8 cellular contexts compared by ENCODE assay signal in genomic region chrX:1391370-1391706, GRCh38. TPM values are rescaled to one million over a fixed set of nuclear protein-coding genes. Genes with fewer than 3 reads are reported as not detected.
A peak's percentile ranks its signal among the peaks of the same experiment; 100 is the strongest.
DNase-seq lines count a peak whose midpoint lies in the region; ATAC-seq and TF ChIP-seq lines count a peak whose summit lies in the region.

No MANE protein-coding gene starts in this region.

- H3K27ac Mint-ChIP-seq in T-helper 17 cell = peak overlapping the region; percentile 94

- WGBS in prostate gland = under 1% methylated on average over 19 of the region's 19 CpGs

- peaks cover 47% of the 10 kb centered on the region for H3K4me1 Mint-ChIP-seq in T-helper 17 cell

- TF ChIP-seq CTCF in foreskin fibroblast (IDR thresholded peaks at IDR 0.05; ENCODE audit: low read depth, low read length) (no peak), prostate gland (IDR thresholded peaks at IDR 0.05) (no peak)

- peak; percentile 84 to 92 for DNase-seq in stimulated activated CD4-positive, alpha-beta T cell treated with anti-CD3 and anti-CD28 coated beads, Interleukin-12 subunit alpha, Interleukin-12 subunit beta, amount 100 ng/mL, for 24 hours (ENCODE audit: low read depth in 2 of 2)
- no peak for DNase-seq in stimulated activated CD4-positive, alpha-beta T cell treated with anti-CD3 and anti-CD28 coated beads, Interleukin-15, amount 100 ng/mL, for 24 hours
- DNase-seq in T-helper 17 cell (no peak), foreskin fibroblast (no peak), prostate gland (ENCODE audit: low spot score) (no peak), DMS53 (lab: John Stamatoyannopoulos, UW) (no peak)

- ATAC-seq in T-helper 17 cell (no peak), HG03139 (IDR thresholded peaks at IDR 0.05; ENCODE audit: unreplicated experiment) (no peak), HG03442 (IDR thresholded peaks at IDR 0.05; ENCODE audit: unreplicated experiment) (no peak)

- H3K27ac ChIP-seq in prostate gland = peak overlapping the region; percentile 94 to 96

- peaks cover 8% of the 10 kb centered on the region for H3K36me3 Mint-ChIP-seq in T-helper 17 cell (ENCODE audit: low read depth)

- no peak for TF ChIP-seq POLR2A in prostate gland (IDR thresholded peaks at IDR 0.05)

- no peaks in the 10 kb centered on the region for H3K9me3 ChIP-seq in T-helper 17 cell (ENCODE audit: control insufficient read depth, low read length, poor library complexity, severe bottlenecking)
- no peaks in the 10 kb centered on the region for H3K9me3 ChIP-seq in prostate gland

- peaks cover 25 to 41% of the 10 kb centered on the region in 2 donors for H3K36me3 ChIP-seq in prostate gland

- peak overlapping the region; percentile 92 to 100 for H3K4me3 ChIP-seq in foreskin fibroblast (ENCODE audit: low read depth in 1 of 2, low read length in 2 of 2)
- peak overlapping the region; percentile 98 to 100 for H3K4me3 ChIP-seq in prostate gland

- intact Hi-C loops in prostate gland (cut with DNase I) = loop anchor here (10.0 kb wide), 1 partner anchor 203 kb away; the partner anchor contains the start of gene AKAP17A

- peak overlapping the region; percentile 92 for H3K4me3 Mint-ChIP-seq in T-helper 17 cell

- H3K27me3 ChIP-seq in prostate gland (replicated peaks; ENCODE audit: insufficient read depth) = no peaks in the 10 kb centered on the region

- no peaks in the 10 kb centered on the region for H3K27me3 Mint-ChIP-seq in T-helper 17 cell

- peaks cover 7% of the 10 kb centered on the region for H3K4me1 ChIP-seq in prostate gland (replicated peaks)

RNA-seq across cellular contexts. Expression of gene SLC25A6, which starts 0.6 kb away (rescaled TPM):
- total RNA-seq in T-helper 17 cell = 100 to 1,000 TPM; 314 to 329 TPM
- 100 to 1,000 TPM; 252 to 358 TPM for total RNA-seq in prostate gland

RNA-seq across cellular contexts. Expression of gene IL3RA, which starts 54.8 kb away (rescaled TPM):
- total RNA-seq in T-helper 17 cell = 1 to 10 TPM in 1 of 2 donors, under 1 TPM in 1; 0.60 to 2.8 TPM
- total RNA-seq in prostate gland = 1 to 10 TPM; 3.3 to 7.2 TPM

Comparison
In these comparisons a context has a peak if more than half of its experiments do, and no peak if none do; other contexts are left out.
1. DNase-seq: peak in stimulated activated CD4-positive, alpha-beta T cell treated with anti-CD3 and anti-CD28 coated beads, Interleukin-12 subunit alpha, Interleukin-12 subunit beta, amount 100 ng/mL, for 24 hours (2 of 2); none in stimulated activated CD4-positive, alpha-beta T cell treated with anti-CD3 and anti-CD28 coated beads, Interleukin-15, amount 100 ng/mL, for 24 hours (single experiment), T-helper 17 cell (0 of 3), foreskin fibroblast (0 of 2), prostate gland (single experiment) and DMS53 (single experiment).